In genomic region chr10:125629758-125630376, GRCh38 we compare ENCODE assay signal across 8 cellular contexts. TPM values are rescaled to one million over a fixed set of nuclear protein-coding genes. Genes with fewer than 3 reads are reported as not detected.
A peak's percentile ranks its signal among the peaks of the same experiment; 100 is the strongest.
DNase-seq lines count a peak whose midpoint lies in the region; ATAC-seq and TF ChIP-seq lines count a peak whose summit lies in the region.

No MANE protein-coding gene starts in this region.

- H3K9me3 Mint-ChIP-seq in osteocyte (ENCODE audit: unreplicated experiment) = no peaks in the 10 kb centered on the region

- no peaks in the 10 kb centered on the region for H3K4me1 Mint-ChIP-seq in osteocyte (ENCODE audit: unreplicated experiment)

- H3K4me3 ChIP-seq in AG10803 (ENCODE audit: low read length) = no peak overlapping the region

- in situ Hi-C loops in T47D (cut with HindIII; ENCODE audit: low pct_unique_long_range_greater_than_20kb, low sequenced_read_pairs) = no loop called here

- DNase-seq in AG10803 (ENCODE audit: low read depth) (peak; percentile 26), NCI-H2081 treated with DMSO at 0.1 percent for 48 hours (lab: John Stamatoyannopoulos, UW) (peak; percentile 11), T47D (ENCODE audit: low read depth in 1 of 2, low spot score in 1 of 2) (peak; percentile 13 to 82), osteocyte (ENCODE audit: extremely low spot score, unreplicated experiment) (no peak)
- no peak for DNase-seq in stimulated activated CD4-positive, alpha-beta T cell treated with anti-CD3 and anti-CD28 coated beads, Interleukin-2, amount 100 ng/mL, for 24 hours

- no peak overlapping the region for H3K4me3 Mint-ChIP-seq in osteocyte (ENCODE audit: unreplicated experiment)

- no peaks in the 10 kb centered on the region for H3K36me3 Mint-ChIP-seq in osteocyte (ENCODE audit: unreplicated experiment)

- no peak overlapping the region for H3K27ac Mint-ChIP-seq in osteocyte (ENCODE audit: unreplicated experiment)

- ATAC-seq in GM19351 (IDR thresholded peaks at IDR 0.05; ENCODE audit: unreplicated experiment) (peak; percentile 81), GM19023 (IDR thresholded peaks at IDR 0.05; ENCODE audit: unreplicated experiment) (no peak), GM18858 (IDR thresholded peaks at IDR 0.05; ENCODE audit: unreplicated experiment) (no peak)

- TF ChIP-seq CTCF in AG10803 (conservative IDR thresholded peaks at IDR 0.05; ENCODE audit: low read length) = peak; percentile 31
- peak; percentile 57 for TF ChIP-seq CTCF in osteocyte (IDR thresholded peaks at IDR 0.05)

- peaks cover 29% of the 10 kb centered on the region for H3K27me3 Mint-ChIP-seq in osteocyte (ENCODE audit: unreplicated experiment)

RNA-seq across cellular contexts. Expression of gene TEX36, which starts 53.1 kb away (rescaled TPM):
- total RNA-seq in osteocyte = not detected in 2 replicates

Comparison
In these comparisons a context has a peak if more than half of its experiments do, and no peak if none do; other contexts are left out.
1. DNase-seq: peak in AG10803 (single experiment), NCI-H2081 treated with DMSO at 0.1 percent for 48 hours (single experiment) and T47D (2 of 2); none in osteocyte (single experiment) and stimulated activated CD4-positive, alpha-beta T cell treated with anti-CD3 and anti-CD28 coated beads, Interleukin-2, amount 100 ng/mL, for 24 hours (0 of 2).